ENCODE assay signal across 9 cellular contexts in genomic region chr7:34823650-34824258, GRCh38.
DNase-seq lines count a peak whose midpoint lies in the region; ATAC-seq and TF ChIP-seq lines count a peak whose summit lies in the region.
"Had no signal": no experiment of that assay in that cellular context is flagged by ENCODE, and none has a peak within 500 bp of the region (broad histone marks: within the 10 kb centered on the region; RNA-seq: fewer than 3 reads in every experiment).

No MANE protein-coding gene starts in this region.

- H3K4me1 Mint-ChIP-seq in glutamatergic neuron (ENCODE audit: low read depth, unreplicated experiment): peaks cover 20% of the 10 kb centered on the region

- H3K27me3 ChIP-seq in sigmoid colon: no peaks in the 10 kb centered on the region

- peak; percentile 97 for TF ChIP-seq CTCF in glutamatergic neuron (IDR thresholded peaks at IDR 0.05; ENCODE audit: partially characterized antibody, unreplicated experiment)
- peak in 3 of 4 experiments; percentile 49 to 84 (median 56) for TF ChIP-seq CTCF in sigmoid colon (IDR thresholded peaks at IDR 0.05)

- H3K9me3 Mint-ChIP-seq in glutamatergic neuron (ENCODE audit: unreplicated experiment): no peaks in the 10 kb centered on the region
- H3K9me3 Mint-ChIP-seq: activated naive CD4-positive, alpha-beta T cell treated with anti-CD3 and anti-CD28 coated beads, Interleukin-2, amount 50 U/mL, for 72 hours had no signal

- intact Hi-C loops in sigmoid colon (cut with DNase I): no loop called here

- TF ChIP-seq POLR2A in sigmoid colon (IDR thresholded peaks at IDR 0.05): no peak

- H3K36me3 ChIP-seq in sigmoid colon: no peaks in the 10 kb centered on the region

- no peak for TF ChIP-seq EP300 in sigmoid colon (IDR thresholded peaks at IDR 0.05)

- no peak overlapping the region for H3K4me3 ChIP-seq in sigmoid colon

- peaks cover 4% of the 10 kb centered on the region for H3K36me3 Mint-ChIP-seq in glutamatergic neuron (ENCODE audit: unreplicated experiment)
- H3K36me3 Mint-ChIP-seq: activated naive CD4-positive, alpha-beta T cell treated with anti-CD3 and anti-CD28 coated beads, Interleukin-2, amount 50 U/mL, for 72 hours had no signal

- 47 to 60% methylated on average over 7 of the region's 7 CpGs for WGBS in sigmoid colon, 2 donors

- no peak overlapping the region for H3K4me3 Mint-ChIP-seq in glutamatergic neuron (ENCODE audit: unreplicated experiment)

- peaks cover 4% of the 10 kb centered on the region for H3K27me3 Mint-ChIP-seq in glutamatergic neuron (ENCODE audit: unreplicated experiment)

- H3K9me3 ChIP-seq in sigmoid colon: no peaks in the 10 kb centered on the region

- H3K4me1 ChIP-seq in sigmoid colon: no peaks in the 10 kb centered on the region

- in situ Hi-C loops in Caki2 (cut with HindIII; ENCODE audit: low pct_unique_long_range_greater_than_20kb, low sequenced_read_pairs): no loop called here

- H3K27ac ChIP-seq in sigmoid colon: no peak overlapping the region

- DNase-seq in Caki2 (ENCODE audit: low read depth) (peak; percentile 31), RKO (ENCODE audit: low spot score) (peak; percentile 45), glutamatergic neuron (peak; percentile 78), sigmoid colon (no peak)
- peak in 3 of 4 experiments; percentile 4 to 38 (median 12) for DNase-seq in activated naive CD4-positive, alpha-beta T cell (lab: John Stamatoyannopoulos, UW)

- ATAC-seq in GM19328 (IDR thresholded peaks at IDR 0.05; ENCODE audit: unreplicated experiment) (peak; percentile 85), HG03520 (IDR thresholded peaks at IDR 0.05; ENCODE audit: unreplicated experiment) (peak; percentile 80), HG03521 (IDR thresholded peaks at IDR 0.05; ENCODE audit: unreplicated experiment) (no peak)

- no peak overlapping the region for H3K27ac Mint-ChIP-seq in glutamatergic neuron (ENCODE audit: unreplicated experiment)
- H3K27ac Mint-ChIP-seq: activated naive CD4-positive, alpha-beta T cell treated with anti-CD3 and anti-CD28 coated beads, Interleukin-2, amount 50 U/mL, for 72 hours had no signal
